In the genomic region with DNA sequence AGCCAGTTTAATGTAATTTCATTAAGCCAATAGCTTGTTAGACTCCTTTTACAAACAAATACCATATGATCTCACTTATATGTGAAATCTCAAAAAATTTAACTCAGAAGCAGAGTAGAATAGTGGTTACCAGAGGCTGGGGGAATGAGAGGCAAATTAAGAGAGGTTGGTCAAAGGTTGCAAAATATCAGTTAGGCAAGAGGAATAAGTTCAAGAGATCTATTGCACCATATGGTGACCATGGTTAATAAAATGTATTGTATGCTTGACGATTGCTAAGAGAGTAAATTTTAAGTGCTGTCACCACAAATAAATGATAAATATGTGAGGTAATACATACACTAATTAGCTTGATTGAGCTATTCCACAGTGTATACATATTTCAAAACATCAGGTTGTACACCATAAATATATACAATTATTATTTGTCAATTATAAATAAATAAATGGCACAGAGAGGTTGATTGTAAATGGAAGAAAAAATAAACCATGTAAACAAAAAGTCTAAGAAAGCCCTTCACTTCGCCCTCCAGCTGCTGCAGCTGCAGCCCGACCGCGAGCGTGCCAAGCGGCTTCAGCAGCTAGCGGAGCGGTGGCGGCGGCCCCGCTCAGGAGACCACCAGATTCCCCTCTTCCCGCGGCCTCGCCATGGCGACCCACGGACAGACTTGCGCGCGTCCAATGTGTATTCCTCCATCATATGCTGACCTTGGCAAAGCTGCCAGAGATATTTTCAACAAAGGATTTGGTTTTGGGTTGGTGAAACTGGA, we compare ENCODE assay signal across 11 cellular contexts. TPM values are rescaled to one million over a fixed set of nuclear protein-coding genes. Genes with fewer than 3 reads are reported as not detected.
DNase-seq lines count a peak whose midpoint lies in the region; ATAC-seq and TF ChIP-seq lines count a peak whose summit lies in the region.
"Had no signal": no experiment of that assay in that cellular context is flagged by ENCODE, and none has a peak within 500 bp of the region (broad histone marks: within the 10 kb centered on the region; RNA-seq: fewer than 3 reads in every experiment).

No MANE protein-coding gene starts in this region.

- ATAC-seq in PC-3 (no peak), omental fat pad (ENCODE audit: low FRiP score) (no peak)
- ATAC-seq: T-cell had no signal

- no TSS peak for BruUV-seq in PC-3 (replicated peaks; lab: Mats Ljungman, UMichigan)

- H3K4me3 ChIP-seq in SJCRH30: no peak overlapping the region
- H3K4me3 ChIP-seq in PC-3 (ENCODE audit: low read length): no peak overlapping the region
- H3K4me3 ChIP-seq: ovary had no signal

- TF ChIP-seq CTCF in PC-3 (conservative IDR thresholded peaks at IDR 0.05; ENCODE audit: low read depth, low read length) (no peak), omental fat pad (IDR thresholded peaks at IDR 0.05) (no peak)

- POLR2A ChIA-PET in PC-3 (lab: Charles Lee; ENCODE audit: unreplicated experiment): interaction anchor here (0.6 kb wide), 1 partner anchor 8 kb away, joined by 4 read pairs; no protein-coding TSS in a partner anchor
- POLR2A ChIA-PET in HEK293T (lab: Yijun Ruan, JAX): no interaction called here

- H3K4me1 ChIP-seq in SJCRH30 (no peaks in the 10 kb centered on the region), PC-3 (ENCODE audit: insufficient read depth, low read length) (no peaks in the 10 kb centered on the region)

- H3K27me3 ChIP-seq in SJCRH30: no peaks in the 10 kb centered on the region
- H3K27me3 ChIP-seq in PC-3 (ENCODE audit: low read length): no peaks in the 10 kb centered on the region
- H3K27me3 ChIP-seq: ovary had no signal

- H3K36me3 ChIP-seq in SJCRH30: no peaks in the 10 kb centered on the region
- no peaks in the 10 kb centered on the region for H3K36me3 ChIP-seq in PC-3 (ENCODE audit: low read depth, low read length)
- H3K36me3 ChIP-seq: ovary had no signal

- in situ Hi-C loops in ACHN (cut with HindIII; ENCODE audit: low pct_ligation_motif_present, low pct_unique_long_range_greater_than_20kb, low sequenced_read_pairs): no loop called here

- no peaks in the 10 kb centered on the region for H3K79me2 ChIP-seq in PC-3 (ENCODE audit: low read length)

- intact Hi-C loops in PC-3 (cut with micrococcal nuclease): no loop called here

- no peaks in the 10 kb centered on the region for H3F3A ChIP-seq in PC-3 (ENCODE audit: low read length, unreplicated experiment)

- H4K20me1 ChIP-seq in PC-3 (ENCODE audit: low read length): no peaks in the 10 kb centered on the region

- H3K27ac ChIP-seq in SJCRH30: no peak overlapping the region
- no peak overlapping the region for H3K27ac ChIP-seq in PC-3 (ENCODE audit: low read length)
- H3K27ac ChIP-seq: ovary had no signal

- H3K9ac ChIP-seq in PC-3 (ENCODE audit: low read length): no peak overlapping the region

- H3K9me2 ChIP-seq in PC-3 (replicated peaks; ENCODE audit: low read length): no peaks in the 10 kb centered on the region

- CTCF ChIA-PET in PC-3 (lab: Charles Lee) (no interaction called here), HEK293T (lab: Yijun Ruan, JAX) (no interaction called here)

- H3K4me2 ChIP-seq in PC-3 (ENCODE audit: low read length): no peak overlapping the region

- no peak overlapping the region for H2AFZ ChIP-seq in PC-3 (ENCODE audit: low read length)

- H3K9me3 ChIP-seq in SJCRH30 (replicated peaks): no peaks in the 10 kb centered on the region
- no peaks in the 10 kb centered on the region for H3K9me3 ChIP-seq in PC-3 (ENCODE audit: low read length)
- H3K9me3 ChIP-seq: ovary had no signal

- DNase-seq in AML-193 (lab: John Stamatoyannopoulos, UW) (peak; percentile 95), GF-D8 (lab: John Stamatoyannopoulos, UW) (peak; percentile 39), SJCRH30 (peak; percentile 26 to 32), globus pallidus (ENCODE audit: low spot score) (peak; percentile 10), PC-3 (no peak), omental fat pad (ENCODE audit: low spot score) (no peak), HEK293T (ENCODE audit: extremely low spot score) (no peak), ACHN (no peak)
- DNase-seq: HFFc6 had no signal

TF ChIP-seq in HEK293T, 16 proteins besides CTCF, POLR2A, EP300 and RAD21:
- TF ChIP-seq FOXA1 (IDR thresholded peaks at IDR 0.05) (no peak), BHLHE40 (IDR thresholded peaks at IDR 0.05; ENCODE audit: borderline replicate concordance) (no peak), ELF4 (IDR thresholded peaks at IDR 0.05) (no peak), TARDBP (IDR thresholded peaks at IDR 0.05) (no peak), FOXK2 (IDR thresholded peaks at IDR 0.05) (no peak)

RNA-seq across cellular contexts. Expression of gene ACTR2, which starts 23.0 kb away (rescaled TPM):
- 109 and 122 TPM in 2 replicates for total RNA-seq in SJCRH30 (2014; rRNA removed; shearing (Covaris generic))
- total RNA-seq in PC-3 (2014; rRNA removed): 56.7 and 67.2 TPM in 2 replicates
- total RNA-seq in omental fat pad: 100 to 1,000 TPM in 2 of 4 donors, 10 to 100 TPM in 2; 56.4 to 115 (median 97.1) TPM

Comparison
In these comparisons a context has a peak if more than half of its experiments do, and no peak if none do; other contexts are left out.
1. DNase-seq: peak in AML-193 (2 of 2), GF-D8 (single experiment), SJCRH30 (2 of 2) and globus pallidus (single experiment); none in PC-3 (single experiment), omental fat pad (single experiment), HEK293T (single experiment) and ACHN (single experiment).